In the genomic region with DNA sequence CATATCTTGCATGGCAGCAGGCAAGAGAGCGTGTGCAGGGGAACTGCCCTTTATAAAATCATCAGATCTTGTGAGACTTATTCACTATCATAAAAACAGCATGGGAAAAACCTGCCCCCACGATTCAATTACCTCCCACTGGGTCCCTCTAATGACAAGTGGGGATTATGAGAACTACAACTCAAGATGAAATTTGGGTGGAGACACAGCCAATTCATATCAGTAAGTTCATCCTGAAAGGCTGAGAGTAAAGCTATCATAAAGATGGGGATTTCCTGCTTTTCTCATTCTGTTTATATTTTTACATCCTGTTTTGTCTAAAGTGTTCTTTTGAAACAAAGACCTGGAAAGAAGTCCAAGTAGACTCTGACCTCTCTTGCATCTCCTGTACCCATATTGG, we compare ENCODE assay signal across 1 cellular context.
TF ChIP-seq lines count a peak whose summit lies in the region.

No MANE protein-coding gene starts in this region.

TF ChIP-seq in endothelial cell of umbilical vein, 7 proteins besides CTCF, POLR2A, EP300 and RAD21 (continued from another document):
- no peak for TF ChIP-seq FOS (IDR thresholded peaks at IDR 0.05; ENCODE audit: borderline replicate concordance, insufficient read depth, low read length)
- TF ChIP-seq, protein P1, sequence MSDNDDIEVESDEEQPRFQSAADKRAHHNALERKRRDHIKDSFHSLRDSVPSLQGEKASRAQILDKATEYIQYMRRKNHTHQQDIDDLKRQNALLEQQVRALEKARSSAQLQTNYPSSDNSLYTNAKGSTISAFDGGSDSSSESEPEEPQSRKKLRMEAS (IDR thresholded peaks at IDR 0.05; ENCODE audit: insufficient read depth, insufficient read length), result no peak
TF ChIP-seq in endothelial cell of umbilical vein: peak in this region for 0.
